ENCODE assay signal across 1 cellular context in the genomic region with DNA sequence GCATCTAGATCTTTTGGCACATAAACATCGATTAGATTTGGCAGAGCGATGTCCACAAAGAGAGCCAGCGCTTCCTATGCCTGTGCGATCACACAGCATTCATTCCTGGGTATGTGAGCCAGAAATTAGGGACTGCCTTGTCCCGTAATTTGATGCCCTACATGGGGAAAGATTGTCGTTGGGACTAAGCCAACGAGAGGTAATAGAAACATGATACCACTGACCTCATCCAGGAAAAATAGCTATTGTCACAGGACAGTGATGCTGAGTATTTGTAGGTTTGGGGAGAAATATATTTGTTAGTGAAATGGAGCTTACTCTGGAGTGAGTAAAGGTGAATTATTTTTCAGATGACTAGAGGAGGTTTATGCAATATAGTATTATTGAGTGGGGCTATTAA.
TF ChIP-seq lines count a peak whose summit lies in the region.

No MANE protein-coding gene starts in this region.

TF ChIP-seq in HEK293, 187 proteins besides CTCF, POLR2A, EP300 and RAD21 (continued from another document and continues in another):
- TF ChIP-seq, protein P1, sequence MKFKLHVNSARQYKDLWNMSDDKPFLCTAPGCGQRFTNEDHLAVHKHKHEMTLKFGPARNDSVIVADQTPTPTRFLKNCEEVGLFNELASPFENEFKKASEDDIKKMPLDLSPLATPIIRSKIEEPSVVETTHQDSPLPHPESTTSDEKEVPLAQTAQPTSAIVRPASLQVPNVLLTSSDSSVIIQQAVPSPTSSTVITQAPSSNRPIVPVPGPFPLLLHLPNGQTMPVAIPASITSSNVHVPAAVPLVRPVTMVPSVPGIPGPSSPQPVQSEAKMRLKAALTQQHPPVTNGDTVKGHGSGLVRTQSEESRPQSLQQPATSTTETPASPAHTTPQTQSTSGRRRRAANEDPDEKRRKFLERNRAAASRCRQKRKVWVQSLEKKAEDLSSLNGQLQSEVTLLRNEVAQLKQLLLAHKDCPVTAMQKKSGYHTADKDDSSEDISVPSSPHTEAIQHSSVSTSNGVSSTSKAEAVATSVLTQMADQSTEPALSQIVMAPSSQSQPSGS (tag by site-specific recombination; IDR thresholded peaks at IDR 0.05; ENCODE audit: low read depth): peak; percentile 71
- TF ChIP-seq, protein P2, sequence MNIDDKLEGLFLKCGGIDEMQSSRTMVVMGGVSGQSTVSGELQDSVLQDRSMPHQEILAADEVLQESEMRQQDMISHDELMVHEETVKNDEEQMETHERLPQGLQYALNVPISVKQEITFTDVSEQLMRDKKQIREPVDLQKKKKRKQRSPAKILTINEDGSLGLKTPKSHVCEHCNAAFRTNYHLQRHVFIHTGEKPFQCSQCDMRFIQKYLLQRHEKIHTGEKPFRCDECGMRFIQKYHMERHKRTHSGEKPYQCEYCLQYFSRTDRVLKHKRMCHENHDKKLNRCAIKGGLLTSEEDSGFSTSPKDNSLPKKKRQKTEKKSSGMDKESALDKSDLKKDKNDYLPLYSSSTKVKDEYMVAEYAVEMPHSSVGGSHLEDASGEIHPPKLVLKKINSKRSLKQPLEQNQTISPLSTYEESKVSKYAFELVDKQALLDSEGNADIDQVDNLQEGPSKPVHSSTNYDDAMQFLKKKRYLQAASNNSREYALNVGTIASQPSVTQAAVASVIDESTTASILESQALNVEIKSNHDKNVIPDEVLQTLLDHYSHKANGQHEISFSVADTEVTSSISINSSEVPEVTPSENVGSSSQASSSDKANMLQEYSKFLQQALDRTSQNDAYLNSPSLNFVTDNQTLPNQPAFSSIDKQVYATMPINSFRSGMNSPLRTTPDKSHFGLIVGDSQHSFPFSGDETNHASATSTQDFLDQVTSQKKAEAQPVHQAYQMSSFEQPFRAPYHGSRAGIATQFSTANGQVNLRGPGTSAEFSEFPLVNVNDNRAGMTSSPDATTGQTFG (tag by site-specific recombination; IDR thresholded peaks at IDR 0.05; ENCODE audit: borderline replicate concordance): no peak
- no peak for TF ChIP-seq KLF9 (tag by site-specific recombination; IDR thresholded peaks at IDR 0.05; ENCODE audit: low read depth)
- TF ChIP-seq MZF1 (tag by site-specific recombination; IDR thresholded peaks at IDR 0.05; ENCODE audit: borderline replicate concordance): no peak
- TF ChIP-seq HOXA7 (CRISPR knock-in tag; IDR thresholded peaks at IDR 0.05; ENCODE audit: borderline replicate concordance): no peak
- TF ChIP-seq ZNF37A (tag by site-specific recombination; IDR thresholded peaks at IDR 0.05): no peak
- TF ChIP-seq, protein P3, sequence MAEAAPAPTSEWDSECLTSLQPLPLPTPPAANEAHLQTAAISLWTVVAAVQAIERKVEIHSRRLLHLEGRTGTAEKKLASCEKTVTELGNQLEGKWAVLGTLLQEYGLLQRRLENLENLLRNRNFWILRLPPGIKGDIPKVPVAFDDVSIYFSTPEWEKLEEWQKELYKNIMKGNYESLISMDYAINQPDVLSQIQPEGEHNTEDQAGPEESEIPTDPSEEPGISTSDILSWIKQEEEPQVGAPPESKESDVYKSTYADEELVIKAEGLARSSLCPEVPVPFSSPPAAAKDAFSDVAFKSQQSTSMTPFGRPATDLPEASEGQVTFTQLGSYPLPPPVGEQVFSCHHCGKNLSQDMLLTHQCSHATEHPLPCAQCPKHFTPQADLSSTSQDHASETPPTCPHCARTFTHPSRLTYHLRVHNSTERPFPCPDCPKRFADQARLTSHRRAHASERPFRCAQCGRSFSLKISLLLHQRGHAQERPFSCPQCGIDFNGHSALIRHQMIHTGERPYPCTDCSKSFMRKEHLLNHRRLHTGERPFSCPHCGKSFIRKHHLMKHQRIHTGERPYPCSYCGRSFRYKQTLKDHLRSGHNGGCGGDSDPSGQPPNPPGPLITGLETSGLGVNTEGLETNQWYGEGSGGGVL (tag by site-specific recombination; IDR thresholded peaks at IDR 0.05): peak; percentile 50
- no peak for TF ChIP-seq ZNF169 (tag by site-specific recombination; IDR thresholded peaks at IDR 0.05)
- TF ChIP-seq ZFP41 (tag by site-specific recombination; IDR thresholded peaks at IDR 0.05; ENCODE audit: borderline replicate concordance): no peak
- no peak for TF ChIP-seq ZNF114 (tag by site-specific recombination; IDR thresholded peaks at IDR 0.05)
- TF ChIP-seq, protein P4, sequence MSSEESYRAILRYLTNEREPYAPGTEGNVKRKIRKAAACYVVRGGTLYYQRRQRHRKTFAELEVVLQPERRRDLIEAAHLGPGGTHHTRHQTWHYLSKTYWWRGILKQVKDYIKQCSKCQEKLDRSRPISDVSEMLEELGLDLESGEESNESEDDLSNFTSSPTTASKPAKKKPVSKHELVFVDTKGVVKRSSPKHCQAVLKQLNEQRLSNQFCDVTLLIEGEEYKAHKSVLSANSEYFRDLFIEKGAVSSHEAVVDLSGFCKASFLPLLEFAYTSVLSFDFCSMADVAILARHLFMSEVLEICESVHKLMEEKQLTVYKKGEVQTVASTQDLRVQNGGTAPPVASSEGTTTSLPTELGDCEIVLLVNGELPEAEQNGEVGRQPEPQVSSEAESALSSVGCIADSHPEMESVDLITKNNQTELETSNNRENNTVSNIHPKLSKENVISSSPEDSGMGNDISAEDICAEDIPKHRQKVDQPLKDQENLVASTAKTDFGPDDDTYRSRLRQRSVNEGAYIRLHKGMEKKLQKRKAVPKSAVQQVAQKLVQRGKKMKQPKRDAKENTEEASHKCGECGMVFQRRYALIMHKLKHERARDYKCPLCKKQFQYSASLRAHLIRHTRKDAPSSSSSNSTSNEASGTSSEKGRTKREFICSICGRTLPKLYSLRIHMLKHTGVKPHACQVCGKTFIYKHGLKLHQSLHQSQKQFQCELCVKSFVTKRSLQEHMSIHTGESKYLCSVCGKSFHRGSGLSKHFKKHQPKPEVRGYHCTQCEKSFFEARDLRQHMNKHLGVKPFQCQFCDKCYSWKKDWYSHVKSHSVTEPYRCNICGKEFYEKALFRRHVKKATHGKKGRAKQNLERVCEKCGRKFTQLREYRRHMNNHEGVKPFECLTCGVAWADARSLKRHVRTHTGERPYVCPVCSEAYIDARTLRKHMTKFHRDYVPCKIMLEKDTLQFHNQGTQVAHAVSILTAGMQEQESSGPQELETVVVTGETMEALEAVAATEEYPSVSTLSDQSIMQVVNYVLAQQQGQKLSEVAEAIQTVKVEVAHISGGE (tag by site-specific recombination; conservative IDR thresholded peaks at IDR 0.05; ENCODE audit: low read depth): no peak
- no peak for TF ChIP-seq ZIC2 (tag by site-specific recombination; IDR thresholded peaks at IDR 0.05)
- TF ChIP-seq, protein P5, sequence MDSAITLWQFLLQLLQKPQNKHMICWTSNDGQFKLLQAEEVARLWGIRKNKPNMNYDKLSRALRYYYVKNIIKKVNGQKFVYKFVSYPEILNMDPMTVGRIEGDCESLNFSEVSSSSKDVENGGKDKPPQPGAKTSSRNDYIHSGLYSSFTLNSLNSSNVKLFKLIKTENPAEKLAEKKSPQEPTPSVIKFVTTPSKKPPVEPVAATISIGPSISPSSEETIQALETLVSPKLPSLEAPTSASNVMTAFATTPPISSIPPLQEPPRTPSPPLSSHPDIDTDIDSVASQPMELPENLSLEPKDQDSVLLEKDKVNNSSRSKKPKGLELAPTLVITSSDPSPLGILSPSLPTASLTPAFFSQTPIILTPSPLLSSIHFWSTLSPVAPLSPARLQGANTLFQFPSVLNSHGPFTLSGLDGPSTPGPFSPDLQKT (IDR thresholded peaks at IDR 0.05; ENCODE audit: borderline replicate concordance, low read depth, low read length): no peak
- TF ChIP-seq ZBTB8A (tag by site-specific recombination; IDR thresholded peaks at IDR 0.05): 0 out of 2 replicates have a peak, but pooled peaks have one; percentile 26
- no peak for TF ChIP-seq YY1 (tag by site-specific recombination; IDR thresholded peaks at IDR 0.05)
- no peak for TF ChIP-seq SALL2 (tag by site-specific recombination; IDR thresholded peaks at IDR 0.05; ENCODE audit: borderline replicate concordance)
- TF ChIP-seq, protein P6, sequence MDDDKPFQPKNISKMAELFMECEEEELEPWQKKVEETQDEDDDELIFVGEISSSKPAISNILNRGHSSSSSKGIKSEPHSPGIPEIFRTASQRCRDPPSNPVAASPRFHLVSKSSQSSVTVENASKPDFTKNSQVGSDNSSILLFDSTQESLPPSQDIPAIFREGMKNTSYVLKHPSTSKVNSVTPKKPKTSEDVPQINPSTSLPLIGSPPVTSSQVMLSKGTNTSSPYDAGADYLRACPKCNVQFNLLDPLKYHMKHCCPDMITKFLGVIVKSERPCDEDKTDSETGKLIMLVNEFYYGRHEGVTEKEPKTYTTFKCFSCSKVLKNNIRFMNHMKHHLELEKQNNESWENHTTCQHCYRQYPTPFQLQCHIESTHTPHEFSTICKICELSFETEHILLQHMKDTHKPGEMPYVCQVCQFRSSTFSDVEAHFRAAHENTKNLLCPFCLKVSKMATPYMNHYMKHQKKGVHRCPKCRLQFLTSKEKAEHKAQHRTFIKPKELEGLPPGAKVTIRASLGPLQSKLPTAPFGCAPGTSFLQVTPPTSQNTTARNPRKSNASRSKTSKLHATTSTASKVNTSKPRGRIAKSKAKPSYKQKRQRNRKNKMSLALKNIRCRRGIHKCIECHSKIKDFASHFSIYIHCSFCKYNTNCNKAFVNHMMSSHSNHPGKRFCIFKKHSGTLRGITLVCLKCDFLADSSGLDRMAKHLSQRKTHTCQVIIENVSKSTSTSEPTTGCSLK (tag by site-specific recombination; IDR thresholded peaks at IDR 0.05): no peak
- TF ChIP-seq TCF7L2 (IDR thresholded peaks at IDR 0.05; ENCODE audit: borderline replicate concordance, low read depth, low read length): no peak
- no peak for TF ChIP-seq ZNF837 (tag by site-specific recombination; IDR thresholded peaks at IDR 0.05)
- TF ChIP-seq ZNF660 (tag by site-specific recombination; IDR thresholded peaks at IDR 0.05): no peak
- TF ChIP-seq ZNF184 (tag by site-specific recombination; IDR thresholded peaks at IDR 0.05): no peak; the same call in 1 of the 2 replicates
- TF ChIP-seq ZNF16 (tag by site-specific recombination; IDR thresholded peaks at IDR 0.05; ENCODE audit: low read depth): no peak
- TF ChIP-seq OVOL3 (tag by site-specific recombination; IDR thresholded peaks at IDR 0.05): peak; percentile 74; the same call in 1 of the 2 replicates
- TF ChIP-seq, protein P7, sequence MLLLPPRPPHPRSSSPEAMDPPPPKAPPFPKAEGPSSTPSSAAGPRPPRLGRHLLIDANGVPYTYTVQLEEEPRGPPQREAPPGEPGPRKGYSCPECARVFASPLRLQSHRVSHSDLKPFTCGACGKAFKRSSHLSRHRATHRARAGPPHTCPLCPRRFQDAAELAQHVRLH (tag by site-specific recombination; IDR thresholded peaks at IDR 0.05): no peak
- TF ChIP-seq, protein P8, sequence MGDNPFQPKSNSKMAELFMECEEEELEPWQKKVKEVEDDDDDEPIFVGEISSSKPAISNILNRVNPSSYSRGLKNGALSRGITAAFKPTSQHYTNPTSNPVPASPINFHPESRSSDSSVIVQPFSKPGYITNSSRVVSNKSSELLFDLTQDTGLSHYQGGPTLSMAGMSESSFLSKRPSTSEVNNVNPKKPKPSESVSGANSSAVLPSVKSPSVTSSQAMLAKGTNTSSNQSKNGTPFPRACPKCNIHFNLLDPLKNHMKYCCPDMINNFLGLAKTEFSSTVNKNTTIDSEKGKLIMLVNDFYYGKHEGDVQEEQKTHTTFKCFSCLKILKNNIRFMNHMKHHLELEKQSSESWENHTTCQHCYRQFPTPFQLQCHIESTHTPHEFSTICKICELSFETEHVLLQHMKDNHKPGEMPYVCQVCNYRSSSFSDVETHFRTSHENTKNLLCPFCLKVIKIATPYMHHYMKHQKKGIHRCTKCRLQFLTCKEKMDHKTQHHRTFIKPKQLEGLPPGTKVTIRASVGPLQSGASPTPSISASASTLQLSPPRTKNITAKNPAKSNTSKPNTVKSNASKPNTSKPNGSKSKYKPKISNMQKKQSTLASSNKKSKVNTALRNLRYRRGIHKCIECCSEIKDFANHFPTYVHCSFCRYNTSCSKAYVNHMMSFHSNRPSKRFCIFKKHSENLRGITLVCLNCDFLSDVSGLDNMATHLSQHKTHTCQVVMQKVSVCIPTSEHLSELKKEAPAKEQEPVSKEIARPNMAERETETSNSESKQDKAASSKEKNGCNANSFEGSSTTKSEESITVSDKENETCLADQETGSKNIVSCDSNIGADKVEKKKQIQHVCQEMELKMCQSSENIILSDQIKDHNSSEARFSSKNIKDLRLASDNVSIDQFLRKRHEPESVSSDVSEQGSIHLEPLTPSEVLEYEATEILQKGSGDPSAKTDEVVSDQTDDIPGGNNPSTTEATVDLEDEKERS (tag by site-specific recombination; IDR thresholded peaks at IDR 0.05): no peak
- TF ChIP-seq ZNF48 (tag by site-specific recombination; IDR thresholded peaks at IDR 0.05): no peak
- TF ChIP-seq, protein P9, sequence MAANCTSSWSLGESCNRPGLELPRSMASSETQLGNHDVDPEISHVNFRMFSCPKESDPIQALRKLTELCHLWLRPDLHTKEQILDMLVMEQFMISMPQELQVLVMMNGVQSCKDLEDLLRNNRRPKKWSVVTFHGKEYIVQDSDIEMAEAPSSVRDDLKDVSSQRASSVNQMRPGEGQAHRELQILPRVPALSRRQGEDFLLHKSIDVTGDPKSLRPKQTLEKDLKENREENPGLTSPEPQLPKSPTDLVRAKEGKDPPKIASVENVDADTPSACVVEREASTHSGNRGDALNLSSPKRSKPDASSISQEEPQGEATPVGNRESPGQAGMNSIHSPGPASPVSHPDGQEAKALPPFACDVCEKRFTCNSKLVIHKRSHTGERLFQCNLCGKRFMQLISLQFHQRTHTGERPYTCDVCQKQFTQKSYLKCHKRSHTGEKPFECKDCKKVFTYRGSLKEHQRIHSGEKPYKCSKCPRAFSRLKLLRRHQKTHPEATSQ (tag by site-specific recombination; IDR thresholded peaks at IDR 0.05): no peak
- TF ChIP-seq ZBTB21 (tag by site-specific recombination; IDR thresholded peaks at IDR 0.05): peak; percentile 75
- peak; percentile 63; the same call in 1 of the 2 replicates for TF ChIP-seq ZNF324 (tag by site-specific recombination; IDR thresholded peaks at IDR 0.05)
- no peak for TF ChIP-seq ZNF416 (tag by site-specific recombination; IDR thresholded peaks at IDR 0.05)
- TF ChIP-seq ZNF202 (tag by site-specific recombination; IDR thresholded peaks at IDR 0.05; ENCODE audit: borderline replicate concordance): no peak
- TF ChIP-seq ZNF140 (tag by site-specific recombination; IDR thresholded peaks at IDR 0.05): no peak
- TF ChIP-seq ZNF596 (tag by site-specific recombination; IDR thresholded peaks at IDR 0.05): no peak
- 0 out of 2 replicates have a peak, but pooled peaks have one; percentile 40 for TF ChIP-seq ZNF394 (tag by site-specific recombination; IDR thresholded peaks at IDR 0.05; ENCODE audit: borderline replicate concordance)
- TF ChIP-seq ZXDB (tag by site-specific recombination; IDR thresholded peaks at IDR 0.05): peak; percentile 82
- no peak for TF ChIP-seq ZBTB7A (tag by site-specific recombination; IDR thresholded peaks at IDR 0.05; ENCODE audit: low read depth)
- TF ChIP-seq SP3 (tag by site-specific recombination; IDR thresholded peaks at IDR 0.05): no peak
- no peak for TF ChIP-seq ZNF830 (tag by site-specific recombination; IDR thresholded peaks at IDR 0.05; ENCODE audit: low read depth)
- TF ChIP-seq, protein P10, sequence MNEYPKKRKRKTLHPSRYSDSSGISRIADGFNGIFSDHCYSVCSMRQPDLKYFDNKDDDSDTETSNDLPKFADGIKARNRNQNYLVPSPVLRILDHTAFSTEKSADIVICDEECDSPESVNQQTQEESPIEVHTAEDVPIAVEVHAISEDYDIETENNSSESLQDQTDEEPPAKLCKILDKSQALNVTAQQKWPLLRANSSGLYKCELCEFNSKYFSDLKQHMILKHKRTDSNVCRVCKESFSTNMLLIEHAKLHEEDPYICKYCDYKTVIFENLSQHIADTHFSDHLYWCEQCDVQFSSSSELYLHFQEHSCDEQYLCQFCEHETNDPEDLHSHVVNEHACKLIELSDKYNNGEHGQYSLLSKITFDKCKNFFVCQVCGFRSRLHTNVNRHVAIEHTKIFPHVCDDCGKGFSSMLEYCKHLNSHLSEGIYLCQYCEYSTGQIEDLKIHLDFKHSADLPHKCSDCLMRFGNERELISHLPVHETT (tag by site-specific recombination; IDR thresholded peaks at IDR 0.05): peak; percentile 85
- no peak for TF ChIP-seq HOXD13 (CRISPR knock-in tag; IDR thresholded peaks at IDR 0.05; ENCODE audit: borderline replicate concordance)
- TF ChIP-seq ZNF792 (tag by site-specific recombination; IDR thresholded peaks at IDR 0.05): no peak
